17 cellular contexts compared by ENCODE assay signal in the genomic region with DNA sequence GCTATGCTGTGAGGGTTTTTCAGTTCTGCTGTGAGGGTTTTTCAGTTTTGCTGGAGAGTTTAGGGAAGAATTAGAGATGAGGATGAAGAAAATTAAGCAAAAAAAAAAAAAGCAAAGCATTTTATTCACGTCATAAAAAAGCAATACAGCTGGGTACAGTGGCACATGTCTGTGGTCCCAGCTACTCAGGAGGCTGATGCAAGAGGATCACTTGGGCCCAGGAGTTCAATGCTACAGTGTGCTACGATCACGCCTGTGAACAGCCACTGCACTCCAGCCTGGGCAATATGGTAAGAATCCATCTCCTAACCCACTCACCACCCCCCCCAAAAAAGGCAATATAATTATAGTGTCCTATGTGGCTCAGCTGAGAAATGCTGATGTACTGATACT.
DNase-seq lines count a peak whose midpoint lies in the region; ATAC-seq, FAIRE-seq and TF ChIP-seq lines count a peak whose summit lies in the region.
"Had no signal": no experiment of that assay in that cellular context is flagged by ENCODE, and none has a peak within 500 bp of the region (broad histone marks: within the 10 kb centered on the region; RNA-seq: fewer than 3 reads in every experiment).

No MANE protein-coding gene starts in this region.

- POLR2A ChIA-PET in WTC11 (lab: Charles Lee), result interaction anchor here (0.6 kb wide), 2 partner anchors 54 to 146 kb away, joined by 3 to 5 read pairs; no protein-coding TSS in a partner anchor

- no peak for TF ChIP-seq POLR2A in GM12892 (IDR thresholded peaks at IDR 0.05; ENCODE audit: low read depth, low read length)
- TF ChIP-seq POLR2A in uterus (IDR thresholded peaks at IDR 0.05), result no peak

- intact Hi-C loops in uterus (cut with DNase I; ENCODE audit: low total_unique reads), result no loop called here

- TF ChIP-seq CTCF in WTC11 (IDR thresholded peaks at IDR 0.05) (no peak), nephron progenitor cell (IDR thresholded peaks at IDR 0.05) (no peak), uterus (IDR thresholded peaks at IDR 0.05) (no peak)

- ATAC-seq in WTC11, result no peak
- no peak for ATAC-seq in effector memory CD8-positive, alpha-beta T cell (replicated peaks)
- ATAC-seq in GM19452 (IDR thresholded peaks at IDR 0.05; ENCODE audit: unreplicated experiment), result no peak
- ATAC-seq: HCT116 had no signal

- H3K27me3 Mint-ChIP-seq in WTC11 (ENCODE audit: low read depth) (no peaks in the 10 kb centered on the region), nephron progenitor cell (ENCODE audit: low read depth, poor library complexity) (no peaks in the 10 kb centered on the region)
- H3K27me3 Mint-ChIP-seq in effector memory CD8-positive, alpha-beta T cell, result no peaks in the 10 kb centered on the region

- H3K9me3 ChIP-seq in BLaER1 (no peaks in the 10 kb centered on the region), uterus (no peaks in the 10 kb centered on the region)
- H3K9me3 ChIP-seq: BE2C had no signal

- H3K4me3 ChIP-seq in BLaER1 (no peak overlapping the region), uterus (no peak overlapping the region)

- FAIRE-seq in GM12892 (lab: Jason Lieb, UNC), result peak; percentile 24
- FAIRE-seq: A204.1, GM18507, GM19239, H54 had no signal

- H3K4me3 Mint-ChIP-seq in WTC11, result no peak overlapping the region
- H3K4me3 Mint-ChIP-seq in nephron progenitor cell, result no peak overlapping the region
- no peak overlapping the region for H3K4me3 Mint-ChIP-seq in effector memory CD8-positive, alpha-beta T cell

- H3K9me3 Mint-ChIP-seq in WTC11 (no peaks in the 10 kb centered on the region), nephron progenitor cell (no peaks in the 10 kb centered on the region)
- no peaks in the 10 kb centered on the region for H3K9me3 Mint-ChIP-seq in effector memory CD8-positive, alpha-beta T cell

- DNase-seq in GM12892 (ENCODE audit: insufficient read length) (no peak), WTC11 (ENCODE audit: low spot score) (no peak), nephron progenitor cell (no peak), uterus (no peak)
- no peak for DNase-seq in effector memory CD8-positive, alpha-beta T cell
- DNase-seq in activated effector memory CD4-positive, alpha-beta T cell treated with anti-CD3 and anti-CD28 coated beads, Interleukin-2, amount 50 U/mL, for 16 hours, result no peak
- DNase-seq: BE2C, DMS 273 treated with DMSO at 0.1 percent for 48 hours, IMR-90, KBM-7 had no signal

- H3K4me2 ChIP-seq in BLaER1, result peak overlapping the region; percentile 21

- peak overlapping the region; percentile 59 for H3K27ac Mint-ChIP-seq in WTC11
- H3K27ac Mint-ChIP-seq in nephron progenitor cell, result peak overlapping the region; percentile 33
- no peak overlapping the region for H3K27ac Mint-ChIP-seq in effector memory CD8-positive, alpha-beta T cell

- peaks cover 10% of the 10 kb centered on the region for H3K4me1 ChIP-seq in BLaER1
- H3K4me1 ChIP-seq in uterus, result no peaks in the 10 kb centered on the region
- H3K4me1 ChIP-seq: BE2C had no signal

- no peaks in the 10 kb centered on the region for H3K36me3 Mint-ChIP-seq in WTC11
- H3K36me3 Mint-ChIP-seq in nephron progenitor cell (ENCODE audit: low read depth), result no peaks in the 10 kb centered on the region
- no peaks in the 10 kb centered on the region for H3K36me3 Mint-ChIP-seq in effector memory CD8-positive, alpha-beta T cell (ENCODE audit: insufficient read depth)

- H3K4me1 Mint-ChIP-seq in WTC11, result peaks cover 36% of the 10 kb centered on the region
- H3K4me1 Mint-ChIP-seq in nephron progenitor cell, result peaks cover 33% of the 10 kb centered on the region
- H3K4me1 Mint-ChIP-seq in effector memory CD8-positive, alpha-beta T cell (ENCODE audit: low read depth in 2 of 2), result no peaks in the 10 kb centered on the region

- H3K36me3 ChIP-seq in BLaER1 (no peaks in the 10 kb centered on the region), uterus (no peaks in the 10 kb centered on the region)
- H3K36me3 ChIP-seq: BE2C had no signal

- CTCF ChIA-PET in WTC11 (lab: Charles Lee), result interaction anchor here (0.7 to 1.6 kb wide), 4 partner anchors 22 to 263 kb away, joined by 3 to 5 read pairs (median 3); no protein-coding TSS in a partner anchor

- no peak overlapping the region for H3K27ac ChIP-seq in BLaER1
- H3K27ac ChIP-seq in uterus, result no peak overlapping the region

- H3K27me3 ChIP-seq in BLaER1, result no peaks in the 10 kb centered on the region
- H3K27me3 ChIP-seq in uterus, result no peaks in the 10 kb centered on the region
- H3K27me3 ChIP-seq: BE2C had no signal

- H3K9ac ChIP-seq in BLaER1, result no peak overlapping the region

- peaks cover 53% of the 10 kb centered on the region; the same call in 1 of the 2 replicates for H4K20me1 ChIP-seq in BLaER1

TF ChIP-seq in WTC11, 78 proteins besides CTCF, POLR2A, EP300 and RAD21:
- TF ChIP-seq FOXJ3 (CRISPR knock-in tag; IDR thresholded peaks at IDR 0.05; ENCODE audit: borderline replicate concordance), result no peak
- TF ChIP-seq GABPB1 (CRISPR knock-in tag; IDR thresholded peaks at IDR 0.05), result peak; percentile 77
TF ChIP-seq in WTC11: peak in this region for 1.

Comparison
In these comparisons a context has a peak if more than half of its experiments do, and no peak if none do; other contexts are left out.
1. H3K27ac Mint-ChIP-seq: peak in WTC11 (single experiment) and nephron progenitor cell (single experiment); none in effector memory CD8-positive, alpha-beta T cell (0 of 2).